In the genomic region with DNA sequence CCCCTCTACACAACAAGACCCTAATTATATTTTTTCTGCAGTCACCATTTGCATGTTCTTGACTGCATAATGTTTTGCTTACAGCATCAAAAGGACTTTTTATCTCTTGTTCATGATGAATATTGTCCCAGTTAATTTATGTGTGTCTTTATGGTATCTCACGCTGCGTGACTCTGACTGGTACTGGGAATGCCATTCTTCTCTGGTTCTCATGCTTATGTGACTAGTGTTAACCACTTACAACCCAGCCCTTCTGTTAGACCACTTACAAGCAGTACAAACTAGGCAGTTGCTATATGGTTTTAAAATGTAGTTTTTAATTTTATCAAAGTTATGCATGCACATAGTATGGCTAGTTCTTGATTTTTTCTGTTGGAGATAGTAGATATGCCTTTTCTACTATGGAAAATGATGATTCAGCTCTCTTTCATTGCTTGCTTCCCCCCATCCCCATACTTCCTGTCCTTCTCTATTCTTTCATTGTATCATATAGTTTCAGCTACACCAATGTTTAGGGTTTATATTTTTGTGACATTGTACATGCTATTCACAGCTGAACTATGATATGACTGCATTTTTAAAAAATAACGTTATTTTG, we compare ENCODE assay signal across 31 cellular contexts. TPM values are rescaled to one million over a fixed set of nuclear protein-coding genes. Genes with fewer than 3 reads are reported as not detected.
DNase-seq lines count a peak whose midpoint lies in the region; ATAC-seq, FAIRE-seq and TF ChIP-seq lines count a peak whose summit lies in the region.
"Had no signal": no experiment of that assay in that cellular context is flagged by ENCODE, and none has a peak within 500 bp of the region (broad histone marks: within the 10 kb centered on the region; RNA-seq: fewer than 3 reads in every experiment).

No MANE protein-coding gene starts in this region.

- H4K20me1 ChIP-seq in HepG2 (ENCODE audit: insufficient read depth, low read length): no peaks in the 10 kb centered on the region
- H4K20me1 ChIP-seq in osteoblast (ENCODE audit: insufficient read depth, low read length): no peaks in the 10 kb centered on the region

- no peak overlapping the region for H3K27ac Mint-ChIP-seq in activated CD4-positive, alpha-beta memory T cell treated with anti-CD3 and anti-CD28 coated beads for 36 hours
- no peak overlapping the region for H3K27ac Mint-ChIP-seq in nephron progenitor cell
- H3K27ac Mint-ChIP-seq: activated CD4-positive, alpha-beta T cell treated with anti-CD3 and anti-CD28 coated beads, Interleukin-2, amount 10 ng/mL, durations not matched to agents 7 days and 5 days; stimulated activated naive CD8-positive, alpha-beta T cell treated with anti-CD3 and anti-CD28 coated beads, Interleukin-15, amount 100 ng/mL, for 72 hours had no signal

- CTCF ChIA-PET in HepG2 (lab: Yijun Ruan, JAX; ENCODE audit: low intra/inter-chr PET ratio, low total read pairs): no interaction called here
- CTCF ChIA-PET in activated CD4-positive, alpha-beta memory T cell treated with anti-CD3 and anti-CD28 coated beads for 36 hours (lab: Charles Lee): no interaction called here

- peaks cover 8 to 27% of the 10 kb centered on the region in 2 experiments; a peak in 4 of 5 replicates for H3K36me3 ChIP-seq in HepG2 (replicated peaks in 1 of 2; ENCODE audit: control insufficient read depth in 1 of 2, insufficient read depth in 2 of 2, low read length in 2 of 2)
- H3K36me3 ChIP-seq in right lobe of liver: peaks cover 0 to 5% (median under 1%) of the 10 kb centered on the region in 4 donors
- H3K36me3 ChIP-seq in osteoblast (ENCODE audit: insufficient read depth, low read length): peaks cover 26% of the 10 kb centered on the region

- no peak overlapping the region for H3K4me3 Mint-ChIP-seq in activated CD4-positive, alpha-beta memory T cell treated with anti-CD3 and anti-CD28 coated beads for 36 hours
- H3K4me3 Mint-ChIP-seq in nephron progenitor cell: no peak overlapping the region
- H3K4me3 Mint-ChIP-seq: activated CD4-positive, alpha-beta T cell treated with anti-CD3 and anti-CD28 coated beads, Interleukin-2, amount 10 ng/mL, durations not matched to agents 7 days and 5 days; activated T-cell treated with anti-CD3 and anti-CD28 coated beads, Interleukin-2, amount 50 U/mL, for 72 hours; effector memory CD8-positive, alpha-beta T cell; stimulated activated naive CD8-positive, alpha-beta T cell treated with anti-CD3 and anti-CD28 coated beads, Interleukin-15, amount 100 ng/mL, for 72 hours had no signal

- no peaks in the 10 kb centered on the region for H3K9me3 Mint-ChIP-seq in activated CD4-positive, alpha-beta memory T cell treated with anti-CD3 and anti-CD28 coated beads for 36 hours
- peaks cover 31% of the 10 kb centered on the region for H3K9me3 Mint-ChIP-seq in nephron progenitor cell
- H3K9me3 Mint-ChIP-seq: activated CD4-positive, alpha-beta T cell treated with anti-CD3 and anti-CD28 coated beads, Interleukin-2, amount 10 ng/mL, durations not matched to agents 7 days and 5 days; activated T-cell treated with anti-CD3 and anti-CD28 coated beads, Interleukin-2, amount 50 U/mL, for 72 hours; effector memory CD8-positive, alpha-beta T cell; stimulated activated naive CD8-positive, alpha-beta T cell treated with anti-CD3 and anti-CD28 coated beads, Interleukin-15, amount 100 ng/mL, for 72 hours had no signal

- ATAC-seq in HepG2 (no peak), right lobe of liver (no peak)
- ATAC-seq: activated T-cell treated with anti-CD3 and anti-CD28 coated beads, Interleukin-2, amount 50 U/mL, for 72 hours; effector memory CD8-positive, alpha-beta T cell; esophagus mucosa; left lobe of liver; stimulated activated naive CD8-positive, alpha-beta T cell treated with anti-CD3 and anti-CD28 coated beads, Interleukin-15, amount 100 ng/mL, for 72 hours had no signal

- no peak for TF ChIP-seq RAD21 in HepG2 (CRISPR knock-in tag; IDR thresholded peaks at IDR 0.05)

- 98% methylated on average over 3 of the region's 3 CpGs for WGBS in HepG2 (ENCODE audit: low lambda C conversion rate)
- WGBS in right lobe of liver (ENCODE audit: insufficient coverage, low coverage, low lambda C conversion rate, missing lambda C conversion rate): 94% methylated on average over 3 of the region's 3 CpGs

- no peak for TF ChIP-seq CTCF in HepG2 (CRISPR knock-in tag; IDR thresholded peaks at IDR 0.05)
- TF ChIP-seq CTCF in right lobe of liver (IDR thresholded peaks at IDR 0.05): no peak
- TF ChIP-seq CTCF in osteoblast (IDR thresholded peaks at IDR 0.05; ENCODE audit: extremely low read depth, low read depth, low read length): no peak
- no peak for TF ChIP-seq CTCF in nephron progenitor cell (IDR thresholded peaks at IDR 0.05)

- H3K27ac ChIP-seq in HepG2 (ENCODE audit: extremely low read length, insufficient read depth, low read length) (no peak overlapping the region), right lobe of liver (no peak overlapping the region), osteoblast (ENCODE audit: low read depth, low read length) (peak overlapping the region; percentile 97)
- H3K27ac ChIP-seq: C4-2B, Peyer's patch, VCaP had no signal

- intact Hi-C loops in HepG2 (cut with micrococcal nuclease; ENCODE audit: unreplicated experiment): no loop called here
- intact Hi-C loops in right lobe of liver (cut with DNase I): no loop called here
- intact Hi-C loops in activated CD4-positive, alpha-beta memory T cell treated with anti-CD3 and anti-CD28 coated beads for 36 hours (cut with micrococcal nuclease): no loop called here

- in situ Hi-C loops in HepG2 (cut with HindIII; ENCODE audit: extremely low pct_ligation_motif_present, low pct_unique_long_range_greater_than_20kb): no loop called here

- TF ChIP-seq POLR2A in HepG2 (IDR thresholded peaks at IDR 0.05; ENCODE audit: insufficient read depth in 1 of 2, low read depth in 2 of 2, low read length in 2 of 2) (no peak), right lobe of liver (IDR thresholded peaks at IDR 0.05) (no peak)

- H3K4me3 ChIP-seq in HepG2 (replicated peaks in 1 of 3; ENCODE audit: insufficient read depth in 1 of 3, low read depth in 2 of 3, low read length in 3 of 3) (no peak overlapping the region), right lobe of liver (no peak overlapping the region), osteoblast (ENCODE audit: insufficient read depth, low read length) (no peak overlapping the region)
- H3K4me3 ChIP-seq: Peyer's patch, skin epidermis, thyroid gland had no signal

- H2AFZ ChIP-seq in HepG2 (ENCODE audit: low read length): no peak overlapping the region
- H2AFZ ChIP-seq in osteoblast (ENCODE audit: low read length): no peak overlapping the region

- no peak for TF ChIP-seq EP300 in HepG2 (IDR thresholded peaks at IDR 0.05; ENCODE audit: low read depth in 2 of 2, low read length in 2 of 2)
- no peak for TF ChIP-seq EP300 in HepG2 (CRISPR knock-in tag; IDR thresholded peaks at IDR 0.05; ENCODE audit: borderline replicate concordance)

- POLR2A ChIA-PET in HepG2 (lab: Yijun Ruan, JAX): no interaction called here
- POLR2A ChIA-PET in activated CD4-positive, alpha-beta memory T cell treated with anti-CD3 and anti-CD28 coated beads for 36 hours (lab: Charles Lee): no interaction called here

- H3K9me3 ChIP-seq in HepG2 (ENCODE audit: low read length) (no peaks in the 10 kb centered on the region), right lobe of liver (no peaks in the 10 kb centered on the region), osteoblast (ENCODE audit: low read depth, low read length) (no peaks in the 10 kb centered on the region)
- H3K9me3 ChIP-seq: Peyer's patch, thyroid gland had no signal

- H3K4me2 ChIP-seq in HepG2 (ENCODE audit: low read depth, low read length) (no peak overlapping the region), osteoblast (ENCODE audit: insufficient read depth, low read length) (no peak overlapping the region)

- peaks cover 50% of the 10 kb centered on the region for H3K36me3 Mint-ChIP-seq in activated CD4-positive, alpha-beta memory T cell treated with anti-CD3 and anti-CD28 coated beads for 36 hours
- H3K36me3 Mint-ChIP-seq in nephron progenitor cell (ENCODE audit: low read depth): peaks cover 89% of the 10 kb centered on the region

- H3K79me2 ChIP-seq in HepG2 (ENCODE audit: insufficient read depth, low read length) (peaks cover 26% of the 10 kb centered on the region), osteoblast (ENCODE audit: insufficient read depth, low read length) (peaks cover 40% of the 10 kb centered on the region)

- no TSS peak for BruUV-seq in HepG2 (replicated peaks; lab: Mats Ljungman, UMichigan)

- H3K4me1 Mint-ChIP-seq in activated CD4-positive, alpha-beta memory T cell treated with anti-CD3 and anti-CD28 coated beads for 36 hours (ENCODE audit: low read depth): peaks cover 10% of the 10 kb centered on the region
- H3K4me1 Mint-ChIP-seq in nephron progenitor cell: peaks cover 16% of the 10 kb centered on the region

- H3K4me1 ChIP-seq in HepG2 (ENCODE audit: insufficient read depth, low read length) (peaks cover 15% of the 10 kb centered on the region), right lobe of liver (no peaks in the 10 kb centered on the region), osteoblast (ENCODE audit: insufficient read depth, low read length) (peaks cover 32% of the 10 kb centered on the region)
- H3K4me1 ChIP-seq: Peyer's patch had no signal

- DNase-seq in HepG2 (ENCODE audit: low spot score) (no peak), right lobe of liver (no peak), amniotic epithelial cell (ENCODE audit: low read depth) (peak; percentile 59), osteoblast (ENCODE audit: insufficient read length, low spot score, missing footprints) (no peak), nephron progenitor cell (no peak), DMS53 (lab: John Stamatoyannopoulos, UW) (no peak)
- DNase-seq in activated CD4-positive, alpha-beta memory T cell treated with anti-CD3 and anti-CD28 coated beads for 36 hours: no peak
- DNase-seq: activated CD4-positive, alpha-beta T cell treated with anti-CD3 and anti-CD28 coated beads, Interleukin-2, amount 10 ng/mL, durations not matched to agents 7 days and 5 days; activated naive CD4-positive, alpha-beta T cell treated with Interleukin-2 at 50 U/mL for 16 hours; activated T-cell treated with anti-CD3 and anti-CD28 coated beads, Interleukin-2, amount 50 U/mL, for 72 hours; amygdala; cortex of kidney; DND-41; effector memory CD8-positive, alpha-beta T cell; NCI-H1092 treated with DMSO at 0.1 percent for 48 hours; NCI-H187; NCI-H526; Peyer's patch; stimulated activated CD4-positive, alpha-beta T cell treated with anti-CD3 and anti-CD28 coated beads, Interleukin-1b, Interleukin-23, amount 100 ng/mL, for 48 hours; stimulated activated CD8-positive, alpha-beta memory T cell treated with anti-CD3 and anti-CD28 coated beads, Interleukin-4, amount 100 ng/mL, for 48 hours; stimulated activated naive CD8-positive, alpha-beta T cell treated with anti-CD3 and anti-CD28 coated beads, Interleukin-15, amount 100 ng/mL, for 72 hours; SW 1271; T-helper 9 cell; thyroid gland had no signal

- H3K9ac ChIP-seq in HepG2 (ENCODE audit: insufficient read depth, low read depth, low read length): no peak overlapping the region

- FAIRE-seq in HepG2 (lab: Jason Lieb, UNC): no peak
- FAIRE-seq: frontal cortex, GM19239 had no signal

- H3K27me3 ChIP-seq in HepG2 (ENCODE audit: control insufficient read depth in 1 of 2, insufficient read depth in 2 of 2, low read length in 2 of 2) (no peaks in the 10 kb centered on the region), right lobe of liver (no peaks in the 10 kb centered on the region), osteoblast (ENCODE audit: insufficient read depth, low read length) (no peaks in the 10 kb centered on the region)
- H3K27me3 ChIP-seq: Peyer's patch, thyroid gland had no signal

- H3K27me3 Mint-ChIP-seq in activated CD4-positive, alpha-beta memory T cell treated with anti-CD3 and anti-CD28 coated beads for 36 hours: no peaks in the 10 kb centered on the region
- H3K27me3 Mint-ChIP-seq in nephron progenitor cell (ENCODE audit: low read depth, poor library complexity): no peaks in the 10 kb centered on the region
- H3K27me3 Mint-ChIP-seq: activated CD4-positive, alpha-beta T cell treated with anti-CD3 and anti-CD28 coated beads, Interleukin-2, amount 10 ng/mL, durations not matched to agents 7 days and 5 days; effector memory CD8-positive, alpha-beta T cell; stimulated activated naive CD8-positive, alpha-beta T cell treated with anti-CD3 and anti-CD28 coated beads, Interleukin-15, amount 100 ng/mL, for 72 hours had no signal

RNA-seq across cellular contexts. Expression of a gene that starts 24.9 kb away (rescaled TPM):
- total RNA-seq in HepG2 (2016; rRNA removed; fragmentation: Illumina TruSeq; extraction: Trizol): 95.2 and 111 TPM in 2 replicates
- total RNA-seq in HepG2 (2016; cell fraction: cytosol; rRNA removed; fragmentation: Illumina TruSeq; extraction: Trizol; ENCODE audit: low read depth): 24.6 and 26.3 TPM in 2 replicates
- total RNA-seq in HepG2 (2016; cell fraction: insoluble cytoplasmic fraction; rRNA removed; fragmentation: Illumina TruSeq; extraction: Trizol): 91.8 and 119 TPM in 2 replicates
- 43.6 and 54.1 TPM in 2 replicates for total RNA-seq in HepG2 (2016; cell fraction: membrane; rRNA removed; fragmentation: Illumina TruSeq; extraction: Trizol)
- 59.6 and 61.1 TPM in 2 replicates for total RNA-seq in HepG2 (2016; cell fraction: nucleus; rRNA removed; fragmentation: Illumina TruSeq; extraction: Trizol)
- 18.9 and 21.8 TPM in 2 replicates for polyA plus RNA-seq in HepG2 (2011; rRNA removed)
- polyA plus RNA-seq in HepG2 (2011; cell fraction: cytosol; rRNA removed): 15.7 and 20.2 TPM in 2 replicates
- polyA plus RNA-seq in HepG2 (2011; cell fraction: nucleus; rRNA removed): 10.2 and 13.5 TPM in 2 replicates
- polyA plus RNA-seq in HepG2 (2012): 41.3 and 44.8 TPM in 2 replicates
- polyA plus RNA-seq in HepG2 (2016; cell fraction: cytosol; fragmentation: Illumina TruSeq; extraction: Trizol; ENCODE audit: low read depth): 18.9 and 19.3 TPM in 2 replicates
- 110 and 116 TPM in 2 replicates for polyA plus RNA-seq in HepG2 (2016; cell fraction: insoluble cytoplasmic fraction; fragmentation: Illumina TruSeq; extraction: Trizol; ENCODE audit: low read depth)
- polyA plus RNA-seq in HepG2 (2016; cell fraction: membrane; fragmentation: Illumina TruSeq; extraction: Trizol; ENCODE audit: low read depth): 35.7 and 40.4 TPM in 2 replicates
- polyA plus RNA-seq in HepG2 (2016; cell fraction: nucleus; fragmentation: Illumina TruSeq; extraction: Trizol; ENCODE audit: insufficient read depth, low read depth): 70.6 and 75.4 TPM in 2 replicates
- 13.7 and 46.5 TPM in 2 replicates for polyA minus RNA-seq in HepG2 (2011; rRNA and poly(A)+ RNA removed; ENCODE audit: low replicate concordance)
- 18.9 and 20.9 TPM in 2 replicates for polyA minus RNA-seq in HepG2 (2011; cell fraction: cytosol; rRNA and poly(A)+ RNA removed)
- polyA minus RNA-seq in HepG2 (2011; cell fraction: nucleus; rRNA and poly(A)+ RNA removed): 16.3 and 16.4 TPM in 2 replicates
- 10 to 100 TPM in 5 of 6 experiments, 1 to 10 TPM in 1; 9.6 to 25.3 (median 12.1) TPM for total RNA-seq in right lobe of liver
- 45.4 and 52.8 TPM in 2 replicates for total RNA-seq in osteoblast
- 10 to 100 TPM; 84.2 to 89.8 TPM for total RNA-seq in activated CD4-positive, alpha-beta memory T cell treated with anti-CD3 and anti-CD28 coated beads for 36 hours

RNA-seq across cellular contexts. Expression of a gene that starts 25.3 kb away (rescaled TPM):
- total RNA-seq in HepG2 (2016; rRNA removed; fragmentation: Illumina TruSeq; extraction: Trizol) (21.6 and 32.0 TPM in 2 replicates), right lobe of liver (1 to 10 TPM; 4.2 to 7.1 (median 4.7) TPM), osteoblast (26.8 and 28.0 TPM in 2 replicates)
- 3.9 and 4.5 TPM in 2 replicates for total RNA-seq in HepG2 (2016; cell fraction: cytosol; rRNA removed; fragmentation: Illumina TruSeq; extraction: Trizol; ENCODE audit: low read depth)
- total RNA-seq in HepG2 (2016; cell fraction: insoluble cytoplasmic fraction; rRNA removed; fragmentation: Illumina TruSeq; extraction: Trizol): 24.4 and 33.4 TPM in 2 replicates
- 7.4 and 9.7 TPM in 2 replicates for total RNA-seq in HepG2 (2016; cell fraction: membrane; rRNA removed; fragmentation: Illumina TruSeq; extraction: Trizol)
- 21.8 and 22.0 TPM in 2 replicates for total RNA-seq in HepG2 (2016; cell fraction: nucleus; rRNA removed; fragmentation: Illumina TruSeq; extraction: Trizol)
- 11.1 and 12.2 TPM in 2 replicates for polyA plus RNA-seq in HepG2 (2011; rRNA removed)
- 6.9 and 9.6 TPM in 2 replicates for polyA plus RNA-seq in HepG2 (2011; cell fraction: cytosol; rRNA removed)
- 15.2 and 29.4 TPM in 2 replicates for polyA plus RNA-seq in HepG2 (2011; cell fraction: nucleus; rRNA removed)
- 8.1 and 11.2 TPM in 2 replicates for polyA plus RNA-seq in HepG2 (2012)
- polyA plus RNA-seq in HepG2 (2016; cell fraction: cytosol; fragmentation: Illumina TruSeq; extraction: Trizol; ENCODE audit: low read depth): 2.0 and 2.3 TPM in 2 replicates
- 24.1 and 25.7 TPM in 2 replicates for polyA plus RNA-seq in HepG2 (2016; cell fraction: insoluble cytoplasmic fraction; fragmentation: Illumina TruSeq; extraction: Trizol; ENCODE audit: low read depth)
- 3.7 and 4.4 TPM in 2 replicates for polyA plus RNA-seq in HepG2 (2016; cell fraction: membrane; fragmentation: Illumina TruSeq; extraction: Trizol; ENCODE audit: low read depth)
- polyA plus RNA-seq in HepG2 (2016; cell fraction: nucleus; fragmentation: Illumina TruSeq; extraction: Trizol; ENCODE audit: insufficient read depth, low read depth): 21.6 and 21.7 TPM in 2 replicates
- 5.6 and 11.4 TPM in 2 replicates for polyA minus RNA-seq in HepG2 (2011; rRNA and poly(A)+ RNA removed; ENCODE audit: low replicate concordance)
- 5.4 and 6.8 TPM in 2 replicates for polyA minus RNA-seq in HepG2 (2011; cell fraction: cytosol; rRNA and poly(A)+ RNA removed)
- 25.9 and 29.4 TPM in 2 replicates for polyA minus RNA-seq in HepG2 (2011; cell fraction: nucleus; rRNA and poly(A)+ RNA removed)
- 1 to 10 TPM; 7.8 to 8.4 TPM for total RNA-seq in activated CD4-positive, alpha-beta memory T cell treated with anti-CD3 and anti-CD28 coated beads for 36 hours
